17 cellular contexts compared by ENCODE assay signal in genomic region chr12:120962487-120963054, GRCh38. TPM values are rescaled to one million over a fixed set of nuclear protein-coding genes. Genes with fewer than 3 reads are reported as not detected.
A peak's percentile ranks its signal among the peaks of the same experiment; 100 is the strongest.
DNase-seq lines count a peak whose midpoint lies in the region; ATAC-seq and TF ChIP-seq lines count a peak whose summit lies in the region.
"Had no signal": no experiment of that assay in that cellular context is flagged by ENCODE, and none has a peak within 500 bp of the region (broad histone marks: within the 10 kb centered on the region; RNA-seq: fewer than 3 reads in every experiment).

No MANE protein-coding gene starts in this region.

- H3K4me1 Mint-ChIP-seq in stimulated activated naive CD8-positive, alpha-beta T cell treated with anti-CD3 and anti-CD28 coated beads, Interleukin-15, amount 100 ng/mL, for 72 hours, result peaks cover 50% of the 10 kb centered on the region
- H3K4me1 Mint-ChIP-seq in activated T-helper 1 cell treated with anti-CD3 and anti-CD28 coated beads, Interleukin-12 subunit alpha, Interleukin-12 subunit beta, Interleukin-2, Interleukin-4 antibody, amounts not matched to agents 30 ng/mL and 10 ng/mL and 1 ng/mL, durations not matched to agents 14 hours and 24 hours and 36 hours (ENCODE audit: low read depth), result peaks cover 31% of the 10 kb centered on the region
- H3K4me1 Mint-ChIP-seq in CD4-positive, alpha-beta T cell (ENCODE audit: low read depth), result peaks cover 18% of the 10 kb centered on the region
- H3K4me1 Mint-ChIP-seq: brain had no signal

- ATAC-seq in stimulated activated naive CD8-positive, alpha-beta T cell treated with anti-CD3 and anti-CD28 coated beads, Interleukin-15, Interleukin-2, amounts not matched to agents 100 U/mL and 50 U/mL, for 24 hours, result peak; percentile 51
- no peak for ATAC-seq in stimulated activated naive CD8-positive, alpha-beta T cell treated with anti-CD3 and anti-CD28 coated beads, Interleukin-15, amount 100 ng/mL, for 72 hours
- peak; percentile 1 for ATAC-seq in left colon
- no peak for ATAC-seq in CD4-positive, alpha-beta T cell (ENCODE audit: poor library complexity)
- ATAC-seq: activated CD4-positive, CD25-positive, alpha-beta regulatory T cell treated with anti-CD3 and anti-CD28 coated beads, Interleukin-2, amount 50 U/mL, for 24 hours; T-cell had no signal

- H3K27ac Mint-ChIP-seq in stimulated activated naive CD8-positive, alpha-beta T cell treated with anti-CD3 and anti-CD28 coated beads, Interleukin-15, amount 100 ng/mL, for 72 hours, result no peak overlapping the region
- H3K27ac Mint-ChIP-seq in activated T-helper 1 cell treated with anti-CD3 and anti-CD28 coated beads, Interleukin-12 subunit alpha, Interleukin-12 subunit beta, Interleukin-2, Interleukin-4 antibody, amounts not matched to agents 30 ng/mL and 10 ng/mL and 1 ng/mL, durations not matched to agents 14 hours and 24 hours and 36 hours, result peak overlapping the region; percentile 1
- no peak overlapping the region for H3K27ac Mint-ChIP-seq in CD4-positive, alpha-beta T cell
- H3K27ac Mint-ChIP-seq: T-cell had no signal

- no peak overlapping the region for H3K4me3 ChIP-seq in vagina

- no peaks in the 10 kb centered on the region for H3K9me3 Mint-ChIP-seq in stimulated activated naive CD8-positive, alpha-beta T cell treated with anti-CD3 and anti-CD28 coated beads, Interleukin-15, amount 100 ng/mL, for 72 hours
- no peaks in the 10 kb centered on the region for H3K9me3 Mint-ChIP-seq in activated T-helper 1 cell treated with anti-CD3 and anti-CD28 coated beads, Interleukin-12 subunit alpha, Interleukin-12 subunit beta, Interleukin-2, Interleukin-4 antibody, amounts not matched to agents 30 ng/mL and 10 ng/mL and 1 ng/mL, durations not matched to agents 14 hours and 24 hours and 36 hours
- no peaks in the 10 kb centered on the region for H3K9me3 Mint-ChIP-seq in CD4-positive, alpha-beta T cell
- H3K9me3 Mint-ChIP-seq: T-cell had no signal

- H3K27ac ChIP-seq in vagina, result peak overlapping the region; percentile 31
- no peak overlapping the region for H3K27ac ChIP-seq in CD4-positive, alpha-beta T cell (ENCODE audit: low read depth, low read length)

- intact Hi-C loops in activated T-helper 1 cell treated with anti-CD3 and anti-CD28 coated beads, Interleukin-12 subunit alpha, Interleukin-12 subunit beta, Interleukin-2, Interleukin-4 antibody, amounts not matched to agents 30 ng/mL and 10 ng/mL and 1 ng/mL, durations not matched to agents 14 hours and 24 hours and 36 hours (cut with micrococcal nuclease), result loop anchor here (5.0 to 10.0 kb wide), 3 partner anchors 108 to 425 kb away; no protein-coding TSS in a partner anchor
- intact Hi-C loops in left colon (cut with DNase I, micrococcal nuclease) (no loop called here), vagina (cut with DNase I) (no loop called here)
- intact Hi-C loops in CD4-positive, alpha-beta T cell (cut with DNase I, micrococcal nuclease), result no loop called here

- no peak for TF ChIP-seq CTCF in vagina (IDR thresholded peaks at IDR 0.05)
- TF ChIP-seq CTCF in CD4-positive, alpha-beta T cell (IDR thresholded peaks at IDR 0.05), result no peak

- POLR2A ChIA-PET in CD4-positive, alpha-beta T cell (lab: Charles Lee), result no interaction called here

- no peaks in the 10 kb centered on the region for H3K36me3 Mint-ChIP-seq in activated T-helper 1 cell treated with anti-CD3 and anti-CD28 coated beads, Interleukin-12 subunit alpha, Interleukin-12 subunit beta, Interleukin-2, Interleukin-4 antibody, amounts not matched to agents 30 ng/mL and 10 ng/mL and 1 ng/mL, durations not matched to agents 14 hours and 24 hours and 36 hours (ENCODE audit: low read depth)
- no peaks in the 10 kb centered on the region for H3K36me3 Mint-ChIP-seq in CD4-positive, alpha-beta T cell (ENCODE audit: low read depth)
- H3K36me3 Mint-ChIP-seq: brain, T-cell had no signal

- H3K9me3 ChIP-seq in vagina, result no peaks in the 10 kb centered on the region
- H3K9me3 ChIP-seq in CD4-positive, alpha-beta T cell (ENCODE audit: control insufficient read depth, low read length), result no peaks in the 10 kb centered on the region

- peaks cover 12% of the 10 kb centered on the region for H3K4me1 ChIP-seq in vagina

- no peaks in the 10 kb centered on the region for H3K27me3 ChIP-seq in vagina
- H3K27me3 ChIP-seq in CD4-positive, alpha-beta T cell (ENCODE audit: control insufficient read depth, insufficient read depth, low read length), result no peaks in the 10 kb centered on the region

- no peaks in the 10 kb centered on the region for H3K36me3 ChIP-seq in vagina

- CTCF ChIA-PET in CD4-positive, alpha-beta T cell (lab: Charles Lee), result interaction anchor here (0.8 kb wide), 1 partner anchor 9 kb away, joined by 3 read pairs; no protein-coding TSS in a partner anchor

- H3K27me3 Mint-ChIP-seq in stimulated activated naive CD8-positive, alpha-beta T cell treated with anti-CD3 and anti-CD28 coated beads, Interleukin-15, amount 100 ng/mL, for 72 hours, result no peaks in the 10 kb centered on the region
- peaks cover 3% of the 10 kb centered on the region for H3K27me3 Mint-ChIP-seq in activated T-helper 1 cell treated with anti-CD3 and anti-CD28 coated beads, Interleukin-12 subunit alpha, Interleukin-12 subunit beta, Interleukin-2, Interleukin-4 antibody, amounts not matched to agents 30 ng/mL and 10 ng/mL and 1 ng/mL, durations not matched to agents 14 hours and 24 hours and 36 hours (ENCODE audit: insufficient read depth)
- no peaks in the 10 kb centered on the region for H3K27me3 Mint-ChIP-seq in CD4-positive, alpha-beta T cell
- H3K27me3 Mint-ChIP-seq: T-cell had no signal

- DNase-seq in stimulated activated naive CD8-positive, alpha-beta T cell treated with anti-CD3 and anti-CD28 coated beads, Interleukin-15, Interleukin-2, amounts not matched to agents 100 U/mL and 50 U/mL, for 24 hours, result peak; percentile 21
- no peak for DNase-seq in stimulated activated naive CD8-positive, alpha-beta T cell treated with anti-CD3 and anti-CD28 coated beads, Interleukin-15, amount 100 ng/mL, for 72 hours
- DNase-seq in activated T-helper 1 cell treated with anti-CD3 and anti-CD28 coated beads, Interleukin-12 subunit alpha, Interleukin-12 subunit beta, Interleukin-2, Interleukin-4 antibody, amounts not matched to agents 30 ng/mL and 10 ng/mL and 1 ng/mL, durations not matched to agents 14 hours and 24 hours and 36 hours (ENCODE audit: low spot score), result no peak
- DNase-seq in left colon (no peak), vagina (ENCODE audit: extremely low spot score in 2 of 2) (no peak), NCI-H510A (lab: John Stamatoyannopoulos, UW) (no peak), Kasumi-1 (lab: John Stamatoyannopoulos, UW) (no peak)
- no peak for DNase-seq in CD4-positive, alpha-beta T cell
- DNase-seq: activated gamma-delta T cell, DMS79, NCI-H1694, T-cell had no signal

- no peak overlapping the region for H3K4me3 Mint-ChIP-seq in stimulated activated naive CD8-positive, alpha-beta T cell treated with anti-CD3 and anti-CD28 coated beads, Interleukin-15, amount 100 ng/mL, for 72 hours
- H3K4me3 Mint-ChIP-seq in activated T-helper 1 cell treated with anti-CD3 and anti-CD28 coated beads, Interleukin-12 subunit alpha, Interleukin-12 subunit beta, Interleukin-2, Interleukin-4 antibody, amounts not matched to agents 30 ng/mL and 10 ng/mL and 1 ng/mL, durations not matched to agents 14 hours and 24 hours and 36 hours, result no peak overlapping the region
- no peak overlapping the region for H3K4me3 Mint-ChIP-seq in CD4-positive, alpha-beta T cell
- H3K4me3 Mint-ChIP-seq: brain, T-cell had no signal

- no peak for TF ChIP-seq POLR2A in vagina (IDR thresholded peaks at IDR 0.05)

RNA-seq across cellular contexts. Expression of gene HNF1A, which starts 15.8 kb away (rescaled TPM):
- not detected in 2 replicates for total RNA-seq in activated T-helper 1 cell treated with anti-CD3 and anti-CD28 coated beads, Interleukin-12 subunit alpha, Interleukin-12 subunit beta, Interleukin-2, Interleukin-4 antibody, amounts not matched to agents 30 ng/mL and 10 ng/mL and 1 ng/mL, durations not matched to agents 14 hours and 24 hours and 36 hours
- 10 to 100 TPM; 16.0 to 16.9 TPM for total RNA-seq in left colon
- total RNA-seq in vagina, result not detected
- not detected for total RNA-seq in CD4-positive, alpha-beta T cell
- total RNA-seq: fibroblast of villous mesenchyme, NCI-H460, subcutaneous adipose tissue, T-cell had no signal

RNA-seq across cellular contexts. Expression of gene C12orf43, which starts 53.7 kb away (rescaled TPM):
- 34.6 and 35.3 TPM in 2 replicates for total RNA-seq in activated T-helper 1 cell treated with anti-CD3 and anti-CD28 coated beads, Interleukin-12 subunit alpha, Interleukin-12 subunit beta, Interleukin-2, Interleukin-4 antibody, amounts not matched to agents 30 ng/mL and 10 ng/mL and 1 ng/mL, durations not matched to agents 14 hours and 24 hours and 36 hours
- total RNA-seq in left colon (10 to 100 TPM; 12.5 to 14.4 TPM), vagina (7.4 TPM)
- 10 to 100 TPM; 14.4 to 15.8 TPM for total RNA-seq in CD4-positive, alpha-beta T cell

RNA-seq across cellular contexts. Expression of gene SPPL3, which starts 58.4 kb away (rescaled TPM):
- total RNA-seq in activated T-helper 1 cell treated with anti-CD3 and anti-CD28 coated beads, Interleukin-12 subunit alpha, Interleukin-12 subunit beta, Interleukin-2, Interleukin-4 antibody, amounts not matched to agents 30 ng/mL and 10 ng/mL and 1 ng/mL, durations not matched to agents 14 hours and 24 hours and 36 hours, result 27.3 and 31.2 TPM in 2 replicates
- total RNA-seq in left colon (10 to 100 TPM; 55.6 to 62.1 TPM), vagina (48.9 TPM)
- total RNA-seq in CD4-positive, alpha-beta T cell, result 10 to 100 TPM; 38.3 to 43.4 TPM

Comparison
In these comparisons a context has a peak if more than half of its experiments do, and no peak if none do; other contexts are left out.
1. ATAC-seq: peak in stimulated activated naive CD8-positive, alpha-beta T cell treated with anti-CD3 and anti-CD28 coated beads, Interleukin-15, Interleukin-2, amounts not matched to agents 100 U/mL and 50 U/mL, for 24 hours (single experiment) and left colon (single experiment); none in stimulated activated naive CD8-positive, alpha-beta T cell treated with anti-CD3 and anti-CD28 coated beads, Interleukin-15, amount 100 ng/mL, for 72 hours (single experiment) and CD4-positive, alpha-beta T cell (single experiment).
2. RNA of gene HNF1A, which starts 15.8 kb away (total RNA-seq): 16.0 to 16.9 TPM in left colon; not detected in activated T-helper 1 cell treated with anti-CD3 and anti-CD28 coated beads, Interleukin-12 subunit alpha, Interleukin-12 subunit beta, Interleukin-2, Interleukin-4 antibody, amounts not matched to agents 30 ng/mL and 10 ng/mL and 1 ng/mL, durations not matched to agents 14 hours and 24 hours and 36 hours, not detected in vagina (single experiment) and not detected in CD4-positive, alpha-beta T cell; every median in the first group is over 10 times any median in the second.